Comparison of ENCODE assay signal across 1 cellular context in the genomic region with DNA sequence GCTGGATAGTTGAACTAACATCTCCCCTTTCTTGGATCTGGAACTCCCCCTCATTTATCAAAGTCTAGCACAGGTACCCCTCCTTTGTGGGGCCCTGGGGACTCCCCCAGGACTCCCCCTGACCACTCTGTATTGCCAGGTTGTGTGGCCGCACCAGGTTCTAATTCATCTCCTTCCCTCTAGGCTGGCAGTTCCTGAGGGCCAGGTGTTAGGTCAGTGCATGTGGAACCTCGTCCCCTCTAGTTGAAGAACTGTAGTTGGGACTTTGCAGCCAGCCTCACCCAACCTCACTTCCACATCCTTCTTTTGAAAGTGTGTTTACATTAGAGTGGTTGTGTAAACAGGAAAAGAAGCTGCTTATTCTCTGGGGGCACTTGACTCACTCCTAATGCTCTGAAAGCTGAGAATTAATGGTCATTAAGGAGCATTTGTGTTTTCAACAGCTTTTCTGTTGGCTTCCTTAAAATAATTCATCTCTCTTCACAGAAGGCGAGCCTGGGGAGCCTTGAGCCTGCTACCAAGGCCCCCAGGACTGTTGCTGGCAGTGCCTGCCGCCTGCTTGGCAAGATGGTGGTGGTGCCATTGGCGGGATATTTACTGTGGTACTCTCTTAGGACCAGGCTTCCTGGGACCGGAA.
TF ChIP-seq lines count a peak whose summit lies in the region.

No MANE protein-coding gene starts in this region.

TF ChIP-seq in HepG2, 621 proteins besides CTCF, POLR2A, EP300 and RAD21 (continued from another document and continues in another):
- TF ChIP-seq, protein P1, sequence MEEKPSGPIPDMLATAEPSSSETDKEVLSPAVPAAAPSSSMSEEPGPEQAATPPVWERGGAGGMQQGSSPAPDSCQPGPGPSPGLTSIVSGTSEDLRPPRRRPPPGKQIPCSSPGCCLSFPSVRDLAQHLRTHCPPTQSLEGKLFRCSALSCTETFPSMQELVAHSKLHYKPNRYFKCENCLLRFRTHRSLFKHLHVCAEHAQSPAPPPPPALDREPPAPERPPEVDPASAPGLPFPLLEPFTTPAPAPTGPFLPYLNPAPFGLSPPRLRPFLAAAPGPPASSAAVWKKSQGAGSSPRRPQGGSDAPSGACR (CRISPR knock-in tag; IDR thresholded peaks at IDR 0.05) = no peak
- TF ChIP-seq, protein P2, sequence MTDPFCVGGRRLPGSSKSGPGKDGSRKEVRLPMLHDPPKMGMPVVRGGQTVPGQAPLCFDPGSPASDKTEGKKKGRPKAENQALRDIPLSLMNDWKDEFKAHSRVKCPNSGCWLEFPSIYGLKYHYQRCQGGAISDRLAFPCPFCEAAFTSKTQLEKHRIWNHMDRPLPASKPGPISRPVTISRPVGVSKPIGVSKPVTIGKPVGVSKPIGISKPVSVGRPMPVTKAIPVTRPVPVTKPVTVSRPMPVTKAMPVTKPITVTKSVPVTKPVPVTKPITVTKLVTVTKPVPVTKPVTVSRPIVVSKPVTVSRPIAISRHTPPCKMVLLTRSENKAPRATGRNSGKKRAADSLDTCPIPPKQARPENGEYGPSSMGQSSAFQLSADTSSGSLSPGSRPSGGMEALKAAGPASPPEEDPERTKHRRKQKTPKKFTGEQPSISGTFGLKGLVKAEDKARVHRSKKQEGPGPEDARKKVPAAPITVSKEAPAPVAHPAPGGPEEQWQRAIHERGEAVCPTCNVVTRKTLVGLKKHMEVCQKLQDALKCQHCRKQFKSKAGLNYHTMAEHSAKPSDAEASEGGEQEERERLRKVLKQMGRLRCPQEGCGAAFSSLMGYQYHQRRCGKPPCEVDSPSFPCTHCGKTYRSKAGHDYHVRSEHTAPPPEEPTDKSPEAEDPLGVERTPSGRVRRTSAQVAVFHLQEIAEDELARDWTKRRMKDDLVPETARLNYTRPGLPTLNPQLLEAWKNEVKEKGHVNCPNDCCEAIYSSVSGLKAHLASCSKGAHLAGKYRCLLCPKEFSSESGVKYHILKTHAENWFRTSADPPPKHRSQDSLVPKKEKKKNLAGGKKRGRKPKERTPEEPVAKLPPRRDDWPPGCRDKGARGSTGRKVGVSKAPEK (CRISPR knock-in tag; IDR thresholded peaks at IDR 0.05; ENCODE audit: borderline replicate concordance) = no peak
- TF ChIP-seq, protein P3, sequence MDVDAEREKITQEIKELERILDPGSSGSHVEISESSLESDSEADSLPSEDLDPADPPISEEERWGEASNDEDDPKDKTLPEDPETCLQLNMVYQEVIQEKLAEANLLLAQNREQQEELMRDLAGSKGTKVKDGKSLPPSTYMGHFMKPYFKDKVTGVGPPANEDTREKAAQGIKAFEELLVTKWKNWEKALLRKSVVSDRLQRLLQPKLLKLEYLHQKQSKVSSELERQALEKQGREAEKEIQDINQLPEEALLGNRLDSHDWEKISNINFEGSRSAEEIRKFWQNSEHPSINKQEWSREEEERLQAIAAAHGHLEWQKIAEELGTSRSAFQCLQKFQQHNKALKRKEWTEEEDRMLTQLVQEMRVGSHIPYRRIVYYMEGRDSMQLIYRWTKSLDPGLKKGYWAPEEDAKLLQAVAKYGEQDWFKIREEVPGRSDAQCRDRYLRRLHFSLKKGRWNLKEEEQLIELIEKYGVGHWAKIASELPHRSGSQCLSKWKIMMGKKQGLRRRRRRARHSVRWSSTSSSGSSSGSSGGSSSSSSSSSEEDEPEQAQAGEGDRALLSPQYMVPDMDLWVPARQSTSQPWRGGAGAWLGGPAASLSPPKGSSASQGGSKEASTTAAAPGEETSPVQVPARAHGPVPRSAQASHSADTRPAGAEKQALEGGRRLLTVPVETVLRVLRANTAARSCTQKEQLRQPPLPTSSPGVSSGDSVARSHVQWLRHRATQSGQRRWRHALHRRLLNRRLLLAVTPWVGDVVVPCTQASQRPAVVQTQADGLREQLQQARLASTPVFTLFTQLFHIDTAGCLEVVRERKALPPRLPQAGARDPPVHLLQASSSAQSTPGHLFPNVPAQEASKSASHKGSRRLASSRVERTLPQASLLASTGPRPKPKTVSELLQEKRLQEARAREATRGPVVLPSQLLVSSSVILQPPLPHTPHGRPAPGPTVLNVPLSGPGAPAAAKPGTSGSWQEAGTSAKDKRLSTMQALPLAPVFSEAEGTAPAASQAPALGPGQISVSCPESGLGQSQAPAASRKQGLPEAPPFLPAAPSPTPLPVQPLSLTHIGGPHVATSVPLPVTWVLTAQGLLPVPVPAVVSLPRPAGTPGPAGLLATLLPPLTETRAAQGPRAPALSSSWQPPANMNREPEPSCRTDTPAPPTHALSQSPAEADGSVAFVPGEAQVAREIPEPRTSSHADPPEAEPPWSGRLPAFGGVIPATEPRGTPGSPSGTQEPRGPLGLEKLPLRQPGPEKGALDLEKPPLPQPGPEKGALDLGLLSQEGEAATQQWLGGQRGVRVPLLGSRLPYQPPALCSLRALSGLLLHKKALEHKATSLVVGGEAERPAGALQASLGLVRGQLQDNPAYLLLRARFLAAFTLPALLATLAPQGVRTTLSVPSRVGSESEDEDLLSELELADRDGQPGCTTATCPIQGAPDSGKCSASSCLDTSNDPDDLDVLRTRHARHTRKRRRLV (CRISPR knock-in tag; IDR thresholded peaks at IDR 0.05) = 0 out of 2 replicates have a peak, but pooled peaks have one; percentile 1
- TF ChIP-seq CBX2 (IDR thresholded peaks at IDR 0.05; ENCODE audit: low read depth, low read length) = no peak
- TF ChIP-seq CBX2 (CRISPR knock-in tag; IDR thresholded peaks at IDR 0.05; ENCODE audit: low read depth) = no peak
- TF ChIP-seq PITX1 (CRISPR knock-in tag; IDR thresholded peaks at IDR 0.05) = no peak; the same call in 1 of the 2 replicates
- TF ChIP-seq, protein P4, sequence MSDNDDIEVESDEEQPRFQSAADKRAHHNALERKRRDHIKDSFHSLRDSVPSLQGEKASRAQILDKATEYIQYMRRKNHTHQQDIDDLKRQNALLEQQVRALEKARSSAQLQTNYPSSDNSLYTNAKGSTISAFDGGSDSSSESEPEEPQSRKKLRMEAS (IDR thresholded peaks at IDR 0.05) = peak; percentile 7; the same call in 1 of the 2 replicates
- TF ChIP-seq ZNF761 (CRISPR knock-in tag; conservative IDR thresholded peaks at IDR 0.05) = peak; percentile 38; the same call in 1 of the 2 replicates
- TF ChIP-seq, protein P5, sequence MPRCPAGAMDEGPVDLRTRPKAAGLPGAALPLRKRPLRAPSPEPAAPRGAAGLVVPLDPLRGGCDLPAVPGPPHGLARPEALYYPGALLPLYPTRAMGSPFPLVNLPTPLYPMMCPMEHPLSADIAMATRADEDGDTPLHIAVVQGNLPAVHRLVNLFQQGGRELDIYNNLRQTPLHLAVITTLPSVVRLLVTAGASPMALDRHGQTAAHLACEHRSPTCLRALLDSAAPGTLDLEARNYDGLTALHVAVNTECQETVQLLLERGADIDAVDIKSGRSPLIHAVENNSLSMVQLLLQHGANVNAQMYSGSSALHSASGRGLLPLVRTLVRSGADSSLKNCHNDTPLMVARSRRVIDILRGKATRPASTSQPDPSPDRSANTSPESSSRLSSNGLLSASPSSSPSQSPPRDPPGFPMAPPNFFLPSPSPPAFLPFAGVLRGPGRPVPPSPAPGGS (CRISPR knock-in tag; IDR thresholded peaks at IDR 0.05) = no peak
- TF ChIP-seq RARG (CRISPR knock-in tag; IDR thresholded peaks at IDR 0.05; ENCODE audit: low read depth) = no peak
- peak; percentile 26; the same call in 1 of the 2 replicates for TF ChIP-seq ZNF605 (CRISPR knock-in tag; IDR thresholded peaks at IDR 0.05)
- TF ChIP-seq, protein P6, sequence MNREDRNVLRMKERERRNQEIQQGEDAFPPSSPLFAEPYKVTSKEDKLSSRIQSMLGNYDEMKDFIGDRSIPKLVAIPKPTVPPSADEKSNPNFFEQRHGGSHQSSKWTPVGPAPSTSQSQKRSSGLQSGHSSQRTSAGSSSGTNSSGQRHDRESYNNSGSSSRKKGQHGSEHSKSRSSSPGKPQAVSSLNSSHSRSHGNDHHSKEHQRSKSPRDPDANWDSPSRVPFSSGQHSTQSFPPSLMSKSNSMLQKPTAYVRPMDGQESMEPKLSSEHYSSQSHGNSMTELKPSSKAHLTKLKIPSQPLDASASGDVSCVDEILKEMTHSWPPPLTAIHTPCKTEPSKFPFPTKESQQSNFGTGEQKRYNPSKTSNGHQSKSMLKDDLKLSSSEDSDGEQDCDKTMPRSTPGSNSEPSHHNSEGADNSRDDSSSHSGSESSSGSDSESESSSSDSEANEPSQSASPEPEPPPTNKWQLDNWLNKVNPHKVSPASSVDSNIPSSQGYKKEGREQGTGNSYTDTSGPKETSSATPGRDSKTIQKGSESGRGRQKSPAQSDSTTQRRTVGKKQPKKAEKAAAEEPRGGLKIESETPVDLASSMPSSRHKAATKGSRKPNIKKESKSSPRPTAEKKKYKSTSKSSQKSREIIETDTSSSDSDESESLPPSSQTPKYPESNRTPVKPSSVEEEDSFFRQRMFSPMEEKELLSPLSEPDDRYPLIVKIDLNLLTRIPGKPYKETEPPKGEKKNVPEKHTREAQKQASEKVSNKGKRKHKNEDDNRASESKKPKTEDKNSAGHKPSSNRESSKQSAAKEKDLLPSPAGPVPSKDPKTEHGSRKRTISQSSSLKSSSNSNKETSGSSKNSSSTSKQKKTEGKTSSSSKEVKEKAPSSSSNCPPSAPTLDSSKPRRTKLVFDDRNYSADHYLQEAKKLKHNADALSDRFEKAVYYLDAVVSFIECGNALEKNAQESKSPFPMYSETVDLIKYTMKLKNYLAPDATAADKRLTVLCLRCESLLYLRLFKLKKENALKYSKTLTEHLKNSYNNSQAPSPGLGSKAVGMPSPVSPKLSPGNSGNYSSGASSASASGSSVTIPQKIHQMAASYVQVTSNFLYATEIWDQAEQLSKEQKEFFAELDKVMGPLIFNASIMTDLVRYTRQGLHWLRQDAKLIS (CRISPR knock-in tag; IDR thresholded peaks at IDR 0.05) = no peak
- TF ChIP-seq ZMYM4 (CRISPR knock-in tag; IDR thresholded peaks at IDR 0.05) = peak; percentile 33; the same call in 1 of the 2 replicates
- TF ChIP-seq CHD4 (IDR thresholded peaks at IDR 0.05; ENCODE audit: borderline replicate concordance, low read length) = 0 out of 2 replicates have a peak, but pooled peaks have one; percentile 45
- TF ChIP-seq, protein P7, sequence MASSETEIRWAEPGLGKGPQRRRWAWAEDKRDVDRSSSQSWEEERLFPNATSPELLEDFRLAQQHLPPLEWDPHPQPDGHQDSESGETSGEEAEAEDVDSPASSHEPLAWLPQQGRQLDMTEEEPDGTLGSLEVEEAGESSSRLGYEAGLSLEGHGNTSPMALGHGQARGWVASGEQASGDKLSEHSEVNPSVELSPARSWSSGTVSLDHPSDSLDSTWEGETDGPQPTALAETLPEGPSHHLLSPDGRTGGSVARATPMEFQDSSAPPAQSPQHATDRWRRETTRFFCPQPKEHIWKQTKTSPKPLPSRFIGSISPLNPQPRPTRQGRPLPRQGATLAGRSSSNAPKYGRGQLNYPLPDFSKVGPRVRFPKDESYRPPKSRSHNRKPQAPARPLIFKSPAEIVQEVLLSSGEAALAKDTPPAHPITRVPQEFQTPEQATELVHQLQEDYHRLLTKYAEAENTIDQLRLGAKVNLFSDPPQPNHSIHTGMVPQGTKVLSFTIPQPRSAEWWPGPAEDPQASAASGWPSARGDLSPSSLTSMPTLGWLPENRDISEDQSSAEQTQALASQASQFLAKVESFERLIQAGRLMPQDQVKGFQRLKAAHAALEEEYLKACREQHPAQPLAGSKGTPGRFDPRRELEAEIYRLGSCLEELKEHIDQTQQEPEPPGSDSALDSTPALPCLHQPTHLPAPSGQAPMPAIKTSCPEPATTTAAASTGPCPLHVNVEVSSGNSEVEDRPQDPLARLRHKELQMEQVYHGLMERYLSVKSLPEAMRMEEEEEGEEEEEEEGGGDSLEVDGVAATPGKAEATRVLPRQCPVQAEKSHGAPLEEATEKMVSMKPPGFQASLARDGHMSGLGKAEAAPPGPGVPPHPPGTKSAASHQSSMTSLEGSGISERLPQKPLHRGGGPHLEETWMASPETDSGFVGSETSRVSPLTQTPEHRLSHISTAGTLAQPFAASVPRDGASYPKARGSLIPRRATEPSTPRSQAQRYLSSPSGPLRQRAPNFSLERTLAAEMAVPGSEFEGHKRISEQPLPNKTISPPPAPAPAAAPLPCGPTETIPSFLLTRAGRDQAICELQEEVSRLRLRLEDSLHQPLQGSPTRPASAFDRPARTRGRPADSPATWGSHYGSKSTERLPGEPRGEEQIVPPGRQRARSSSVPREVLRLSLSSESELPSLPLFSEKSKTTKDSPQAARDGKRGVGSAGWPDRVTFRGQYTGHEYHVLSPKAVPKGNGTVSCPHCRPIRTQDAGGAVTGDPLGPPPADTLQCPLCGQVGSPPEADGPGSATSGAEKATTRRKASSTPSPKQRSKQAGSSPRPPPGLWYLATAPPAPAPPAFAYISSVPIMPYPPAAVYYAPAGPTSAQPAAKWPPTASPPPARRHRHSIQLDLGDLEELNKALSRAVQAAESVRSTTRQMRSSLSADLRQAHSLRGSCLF (CRISPR knock-in tag; IDR thresholded peaks at IDR 0.05; ENCODE audit: borderline replicate concordance) = no peak
- TF ChIP-seq DMAP1 (CRISPR knock-in tag; IDR thresholded peaks at IDR 0.05) = no peak; the same call in 1 of the 2 replicates
- TF ChIP-seq ARHGAP35 (CRISPR knock-in tag; IDR thresholded peaks at IDR 0.05; ENCODE audit: borderline replicate concordance) = no peak; the same call in 1 of the 2 replicates
- TF ChIP-seq TBX2 (CRISPR knock-in tag; IDR thresholded peaks at IDR 0.05; ENCODE audit: borderline replicate concordance) = peak; percentile 55; the same call in 1 of the 2 replicates
- no peak for TF ChIP-seq SMYD3 (CRISPR knock-in tag; IDR thresholded peaks at IDR 0.05)
- TF ChIP-seq HDAC1 (CRISPR knock-in tag; IDR thresholded peaks at IDR 0.05) = peak; percentile 59; the same call in 1 of the 2 replicates
- TF ChIP-seq, protein P8, sequence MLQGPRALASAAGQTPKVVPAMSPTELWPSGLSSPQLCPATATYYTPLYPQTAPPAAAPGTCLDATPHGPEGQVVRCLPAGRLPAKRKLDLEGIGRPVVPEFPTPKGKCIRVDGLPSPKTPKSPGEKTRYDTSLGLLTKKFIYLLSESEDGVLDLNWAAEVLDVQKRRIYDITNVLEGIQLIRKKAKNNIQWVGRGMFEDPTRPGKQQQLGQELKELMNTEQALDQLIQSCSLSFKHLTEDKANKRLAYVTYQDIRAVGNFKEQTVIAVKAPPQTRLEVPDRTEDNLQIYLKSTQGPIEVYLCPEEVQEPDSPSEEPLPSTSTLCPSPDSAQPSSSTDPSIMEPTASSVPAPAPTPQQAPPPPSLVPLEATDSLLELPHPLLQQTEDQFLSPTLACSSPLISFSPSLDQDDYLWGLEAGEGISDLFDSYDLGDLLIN (CRISPR knock-in tag; IDR thresholded peaks at IDR 0.05; ENCODE audit: borderline replicate concordance) = no peak
- peak; percentile 43; the same call in 1 of the 2 replicates for TF ChIP-seq FOXP1 (IDR thresholded peaks at IDR 0.05)
- TF ChIP-seq FOXP1 (CRISPR knock-in tag; IDR thresholded peaks at IDR 0.05) = peak; percentile 90
- no peak for TF ChIP-seq SIN3B (IDR thresholded peaks at IDR 0.05; ENCODE audit: low read length)
- TF ChIP-seq, protein P9, sequence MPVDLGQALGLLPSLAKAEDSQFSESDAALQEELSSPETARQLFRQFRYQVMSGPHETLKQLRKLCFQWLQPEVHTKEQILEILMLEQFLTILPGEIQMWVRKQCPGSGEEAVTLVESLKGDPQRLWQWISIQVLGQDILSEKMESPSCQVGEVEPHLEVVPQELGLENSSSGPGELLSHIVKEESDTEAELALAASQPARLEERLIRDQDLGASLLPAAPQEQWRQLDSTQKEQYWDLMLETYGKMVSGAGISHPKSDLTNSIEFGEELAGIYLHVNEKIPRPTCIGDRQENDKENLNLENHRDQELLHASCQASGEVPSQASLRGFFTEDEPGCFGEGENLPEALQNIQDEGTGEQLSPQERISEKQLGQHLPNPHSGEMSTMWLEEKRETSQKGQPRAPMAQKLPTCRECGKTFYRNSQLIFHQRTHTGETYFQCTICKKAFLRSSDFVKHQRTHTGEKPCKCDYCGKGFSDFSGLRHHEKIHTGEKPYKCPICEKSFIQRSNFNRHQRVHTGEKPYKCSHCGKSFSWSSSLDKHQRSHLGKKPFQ (CRISPR knock-in tag; IDR thresholded peaks at IDR 0.05; ENCODE audit: insufficient replicate concordance) = no peak
- TF ChIP-seq ZFYVE20 (CRISPR knock-in tag; IDR thresholded peaks at IDR 0.05; ENCODE audit: borderline replicate concordance, low read depth) = no peak
